In genomic region chr2:38556007-38556801, GRCh38 we compare ENCODE assay signal across 16 cellular contexts. TPM values are rescaled to one million over a fixed set of nuclear protein-coding genes. Genes with fewer than 3 reads are reported as not detected.
DNase-seq lines count a peak whose midpoint lies in the region; ATAC-seq and TF ChIP-seq lines count a peak whose summit lies in the region.
"Had no signal": no experiment of that assay in that cellular context is flagged by ENCODE, and none has a peak within 500 bp of the region (broad histone marks: within the 10 kb centered on the region; RNA-seq: fewer than 3 reads in every experiment).

No MANE protein-coding gene starts in this region.

- H3K9me3 Mint-ChIP-seq in WTC11, result no peaks in the 10 kb centered on the region
- H3K9me3 Mint-ChIP-seq: CD8-positive, alpha-beta memory T cell had no signal

- H3K27ac Mint-ChIP-seq in WTC11, result peak overlapping the region; percentile 9; the same call in 1 of the 2 replicates

- CTCF ChIA-PET in WTC11 (lab: Charles Lee), result interaction anchor here (0.7 to 4.5 kb wide), 4 partner anchors 8 to 26 kb away, joined by 3 to 22 read pairs (median 6); no protein-coding TSS in a partner anchor

- ATAC-seq in WTC11 (no peak), lower lobe of right lung (peak; percentile 59 to 74), GM21529 (IDR thresholded peaks at IDR 0.05; ENCODE audit: unreplicated experiment) (no peak), GM18873 (IDR thresholded peaks at IDR 0.05; ENCODE audit: low FRiP score, unreplicated experiment) (no peak)

- peaks cover 17% of the 10 kb centered on the region for H3K36me3 Mint-ChIP-seq in WTC11

- H3K36me3 ChIP-seq in lower lobe of right lung, result peaks cover 13% of the 10 kb centered on the region

- peak; percentile 43 for DNase-seq in CD1c-positive myeloid dendritic cell (ENCODE audit: extremely low spot score)
- peak; percentile 37 for DNase-seq in G401 (ENCODE audit: low spot score)
- DNase-seq in WTC11 (ENCODE audit: low spot score), result no peak
- DNase-seq in lower lobe of right lung, result no peak
- DNase-seq in hypothalamus (lab: John Stamatoyannopoulos, UW), result no peak
- DNase-seq: BE2C; CD8-positive, alpha-beta memory T cell; NCI-H1092 treated with DMSO at 0.1 percent for 48 hours; NCI-H1694; NCI-H2107; NCI-H446 treated with DMSO at 0.1 percent for 48 hours; NCI-H774; T-helper 1 cell had no signal

- H3K4me3 ChIP-seq in lower lobe of right lung, result no peak overlapping the region

- intact Hi-C loops in lower lobe of right lung (cut with DNase I), result no loop called here

- H3K27me3 ChIP-seq in lower lobe of right lung (ENCODE audit: low read depth), result no peaks in the 10 kb centered on the region
- H3K27me3 ChIP-seq: BE2C had no signal

- POLR2A ChIA-PET in WTC11 (lab: Charles Lee), result no interaction called here

- no peak overlapping the region for H3K4me3 Mint-ChIP-seq in WTC11
- H3K4me3 Mint-ChIP-seq: CD8-positive, alpha-beta memory T cell had no signal

- in situ Hi-C loops in G401 (cut with HindIII; ENCODE audit: low sequenced_read_pairs), result no loop called here

- H3K27me3 Mint-ChIP-seq in WTC11 (ENCODE audit: low read depth), result no peaks in the 10 kb centered on the region

- H3K27ac ChIP-seq in lower lobe of right lung, result no peak overlapping the region
- H3K27ac ChIP-seq: RWPE1 had no signal

- no peak for TF ChIP-seq CTCF in WTC11 (IDR thresholded peaks at IDR 0.05)
- no peak for TF ChIP-seq CTCF in lower lobe of right lung (IDR thresholded peaks at IDR 0.05)

- no peaks in the 10 kb centered on the region for H3K4me1 ChIP-seq in lower lobe of right lung

- no peaks in the 10 kb centered on the region for H3K4me1 Mint-ChIP-seq in WTC11

- H3K9me3 ChIP-seq in lower lobe of right lung, result no peaks in the 10 kb centered on the region
- H3K9me3 ChIP-seq: BE2C had no signal

TF ChIP-seq in WTC11, 78 proteins besides CTCF, POLR2A, EP300 and RAD21:
- TF ChIP-seq NR3C1 (CRISPR knock-in tag; conservative IDR thresholded peaks at IDR 0.05; ENCODE audit: low read depth), result no peak

RNA-seq across cellular contexts. Expression of gene HNRNPLL, which starts 46.5 kb away (rescaled TPM):
- 37.7 and 47.2 TPM in 2 replicates for total RNA-seq in G401 (2014; rRNA removed; shearing (Covaris generic))
- total RNA-seq in WTC11 (2021) (63.1 to 66.4 TPM (median 65.3 TPM) in 3 replicates), lower lobe of right lung (38.8 TPM)

Comparison
In these comparisons a context has a peak if more than half of its experiments do, and no peak if none do; other contexts are left out.
1. DNase-seq: peak in CD1c-positive myeloid dendritic cell (single experiment) and G401 (single experiment); none in WTC11 (single experiment), lower lobe of right lung (single experiment) and hypothalamus (0 of 51).
2. ATAC-seq: peak in lower lobe of right lung (2 of 2); none in WTC11 (single experiment), GM21529 (single experiment) and GM18873 (single experiment).